9 cellular contexts compared by ENCODE assay signal in genomic region chr10:50604823-50605222, GRCh38. TPM values are rescaled to one million over a fixed set of nuclear protein-coding genes. Genes with fewer than 3 reads are reported as not detected.
DNase-seq lines count a peak whose midpoint lies in the region; ATAC-seq and TF ChIP-seq lines count a peak whose summit lies in the region.
"Had no signal": no experiment of that assay in that cellular context is flagged by ENCODE, and none has a peak within 500 bp of the region (broad histone marks: within the 10 kb centered on the region; RNA-seq: fewer than 3 reads in every experiment).

No MANE protein-coding gene starts in this region.

- no peak overlapping the region for H3K4me3 ChIP-seq in mesodermal cell (ENCODE audit: extremely low read depth, insufficient read depth, low read length, poor library complexity, severe bottlenecking)
- H3K4me3 ChIP-seq: Peyer's patch had no signal

- H3K36me3 ChIP-seq in mesodermal cell (ENCODE audit: control insufficient read depth, insufficient read depth, low read length) = no peaks in the 10 kb centered on the region
- H3K36me3 ChIP-seq: Peyer's patch had no signal

- peak overlapping the region; percentile 67 for H3K27ac ChIP-seq in 22Rv1
- peak overlapping the region; percentile 65 for H3K27ac ChIP-seq in mesodermal cell (ENCODE audit: low read depth, low read length, severe bottlenecking)

- no peak for DNase-seq in activated effector memory CD4-positive, alpha-beta T cell treated with anti-CD3 and anti-CD28 coated beads, Interleukin-2, amount 50 U/mL, for 16 hours
- no peak for DNase-seq in stimulated activated CD4-positive, alpha-beta T cell treated with anti-CD3 and anti-CD28 coated beads, Interleukin-4, amount 100 ng/mL, for 4 hours
- no peak for DNase-seq in stimulated activated CD4-positive, alpha-beta T cell treated with anti-CD3 and anti-CD28 coated beads, Interleukin-12 subunit alpha, Interleukin-12 subunit beta, amount 100 ng/mL, for 4 hours
- DNase-seq in COLO668 (lab: John Stamatoyannopoulos, UW; ENCODE audit: unreplicated experiment) = no peak

- H3K27ac Mint-ChIP-seq in brain = peak overlapping the region; percentile 64 to 94 (median 92)

- peaks cover 47% of the 10 kb centered on the region for H3K4me1 ChIP-seq in mesodermal cell (ENCODE audit: control insufficient read depth, insufficient read depth, low read length, poor library complexity, severe bottlenecking)

- peaks cover 46% of the 10 kb centered on the region for H3K4me1 Mint-ChIP-seq in brain

- no peaks in the 10 kb centered on the region for H3K9me3 Mint-ChIP-seq in brain

- no peaks in the 10 kb centered on the region for H3K9me3 ChIP-seq in mesodermal cell (ENCODE audit: control insufficient read depth, low read length)
- H3K9me3 ChIP-seq: Peyer's patch had no signal

- peak; percentile 6 for ATAC-seq in HG02571 (IDR thresholded peaks at IDR 0.05; ENCODE audit: unreplicated experiment)

- TF ChIP-seq CTCF in 22Rv1 (IDR thresholded peaks at IDR 0.05) (no peak), brain (conservative IDR thresholded peaks at IDR 0.05) (no peak)

- no peaks in the 10 kb centered on the region for H3K27me3 Mint-ChIP-seq in brain

- WGBS in mesodermal cell (ENCODE audit: insufficient coverage in 2 of 2), 2 experiments = 33 to 54% methylated on average over 1 to 3 of the region's 3 CpGs

- H3K36me3 Mint-ChIP-seq in brain = no peaks in the 10 kb centered on the region

- H3K4me3 Mint-ChIP-seq in brain = peak overlapping the region in 3 of 5 experiments; percentile 14 to 40 (median 36)

RNA-seq across cellular contexts. Expression of gene SGMS1, which starts 18.9 kb away (rescaled TPM):
- polyA plus RNA-seq in brain (ENCODE audit: insufficient read depth, low read depth, low replicate concordance) = 8.2 TPM
- 11.1 TPM for polyA plus RNA-seq in mesodermal cell (2013, experiment 1 of 2)
- 11.7 TPM for polyA plus RNA-seq in mesodermal cell (2013, experiment 2 of 2)
